ENCODE assay signal across 8 cellular contexts in the genomic region with DNA sequence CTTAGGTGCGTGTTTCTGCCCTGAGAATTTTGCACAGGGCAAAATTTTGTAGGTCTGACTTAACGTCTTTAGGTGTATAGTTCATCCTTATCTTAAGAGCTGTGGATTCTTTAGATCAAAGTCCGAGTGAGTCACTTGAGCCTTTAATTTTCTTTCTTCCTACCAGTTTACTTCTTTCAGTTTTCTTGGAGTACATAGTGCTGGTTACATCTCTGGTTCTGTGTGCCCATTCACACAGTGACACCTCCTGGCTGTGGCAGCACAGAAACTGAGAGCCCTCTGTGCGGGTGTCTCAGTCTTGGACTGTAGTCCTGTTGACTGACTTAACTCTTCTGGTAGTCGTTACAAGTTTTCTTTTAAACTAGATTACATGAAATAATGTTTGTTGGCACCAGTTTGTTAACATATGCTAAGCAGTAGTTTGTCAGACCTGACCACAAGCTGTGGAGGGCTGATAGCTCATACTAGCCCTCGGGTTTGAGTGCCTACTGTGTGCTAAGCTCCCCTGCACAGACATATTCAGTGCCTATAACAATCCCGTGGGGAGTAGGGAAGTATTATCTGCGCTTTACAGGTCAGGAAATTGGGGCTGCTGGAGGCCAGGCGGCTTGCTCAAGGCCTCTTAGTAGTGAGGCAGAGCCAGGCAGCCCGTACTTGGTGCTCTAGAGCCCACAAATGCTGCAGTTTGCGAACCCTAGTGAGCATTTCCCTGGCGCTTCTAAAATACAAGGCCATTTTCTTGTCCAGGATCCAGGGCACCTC. TPM values are rescaled to one million over a fixed set of nuclear protein-coding genes. Genes with fewer than 3 reads are reported as not detected.
DNase-seq lines count a peak whose midpoint lies in the region; TF ChIP-seq lines count a peak whose summit lies in the region.

No MANE protein-coding gene starts in this region.

- H3K4me1 ChIP-seq in HUES6 (ENCODE audit: control insufficient read depth, insufficient read depth, low read length), result peaks cover 54% of the 10 kb centered on the region
- peaks cover 5% of the 10 kb centered on the region for H3K4me1 ChIP-seq in colonic mucosa
- H3K4me1 ChIP-seq in mesenchymal stem cell (ENCODE audit: control insufficient read depth, insufficient read depth, low read depth, low read length), result peaks cover 21% of the 10 kb centered on the region

- H3K18ac ChIP-seq in mesenchymal stem cell (ENCODE audit: low read depth in 1 of 2, low read length in 2 of 2), result peak overlapping the region; percentile 30 to 69

- peak overlapping the region in 1 of 2 experiments; percentile 92 for H3K14ac ChIP-seq in mesenchymal stem cell (ENCODE audit: low read length in 2 of 2)

- no peak overlapping the region for H4K8ac ChIP-seq in mesenchymal stem cell (ENCODE audit: low read length)

- peak overlapping the region in 1 of 2 experiments; percentile 78 for H3K23ac ChIP-seq in mesenchymal stem cell (ENCODE audit: low read length in 2 of 2)

- H3K27me3 ChIP-seq in HUES6 (ENCODE audit: control insufficient read depth, insufficient read depth, low read length) (no peaks in the 10 kb centered on the region), colonic mucosa (no peaks in the 10 kb centered on the region), mesenchymal stem cell (ENCODE audit: control insufficient read depth in 1 of 2, insufficient read depth in 1 of 2, low read length in 2 of 2) (no peaks in the 10 kb centered on the region)

- peak overlapping the region; percentile 95 for H3K4me2 ChIP-seq in mesenchymal stem cell (ENCODE audit: low read length, poor library complexity, severe bottlenecking)

- H2BK120ac ChIP-seq in mesenchymal stem cell (ENCODE audit: low read depth, low read length), result no peak overlapping the region

- peak overlapping the region; percentile 98 for H3K4me3 Mint-ChIP-seq in stimulated activated naive CD8-positive, alpha-beta T cell treated with anti-CD3 and anti-CD28 coated beads, Interleukin-15, Interleukin-2, amounts not matched to agents 100 ng/mL and 50 ng/mL, for 24 hours

- H2BK15ac ChIP-seq in mesenchymal stem cell (ENCODE audit: low read depth, poor library complexity, severe bottlenecking), result no peak overlapping the region

- peak overlapping the region in 1 of 2 experiments; percentile 80 for H2BK12ac ChIP-seq in mesenchymal stem cell (ENCODE audit: low read length in 2 of 2)

- peak overlapping the region in 1 of 2 experiments; percentile 6 for H3K4ac ChIP-seq in mesenchymal stem cell (ENCODE audit: low read depth in 1 of 2, low read length in 2 of 2)

- intact Hi-C loops in colonic mucosa (cut with DNase I), result loop anchor here (5.0 kb wide), 2 partner anchors 40 to 85 kb away; no protein-coding TSS in a partner anchor

- WGBS in mesenchymal stem cell, result 44% methylated on average over 11 of the region's 12 CpGs

- peaks cover 78% of the 10 kb centered on the region for H3K4me1 Mint-ChIP-seq in stimulated activated naive CD8-positive, alpha-beta T cell treated with anti-CD3 and anti-CD28 coated beads, Interleukin-15, Interleukin-2, amounts not matched to agents 100 ng/mL and 50 ng/mL, for 24 hours (ENCODE audit: low read depth)

- H3K27ac ChIP-seq in HUES6 (ENCODE audit: low read depth, low read length) (peak overlapping the region; percentile 16; the same call in 1 of the 2 replicates), colonic mucosa (peak overlapping the region; percentile 90), mesenchymal stem cell (ENCODE audit: low read length, poor library complexity, severe bottlenecking) (peak overlapping the region; percentile 45)

- H3K27me3 Mint-ChIP-seq in stimulated activated naive CD8-positive, alpha-beta T cell treated with anti-CD3 and anti-CD28 coated beads, Interleukin-15, Interleukin-2, amounts not matched to agents 100 ng/mL and 50 ng/mL, for 24 hours, result no peaks in the 10 kb centered on the region

- H3K9me3 ChIP-seq in HUES6 (ENCODE audit: control insufficient read depth, insufficient read depth, low read depth, low read length), result no peaks in the 10 kb centered on the region
- no peaks in the 10 kb centered on the region for H3K9me3 ChIP-seq in colonic mucosa
- H3K9me3 ChIP-seq in mesenchymal stem cell (ENCODE audit: control insufficient read depth, low read length), result no peaks in the 10 kb centered on the region

- H3K27ac Mint-ChIP-seq in stimulated activated naive CD8-positive, alpha-beta T cell treated with anti-CD3 and anti-CD28 coated beads, Interleukin-15, Interleukin-2, amounts not matched to agents 100 ng/mL and 50 ng/mL, for 24 hours, result peak overlapping the region; percentile 96

- POLR2A ChIA-PET in GM10248 (lab: Yijun Ruan, JAX), result interaction anchor here (0.6 to 0.7 kb wide), 2 partner anchors 11 to 13 kb away, joined by 3 to 5 read pairs; no protein-coding TSS in a partner anchor

- H2AK5ac ChIP-seq in mesenchymal stem cell (ENCODE audit: low read length, severe bottlenecking), result no peak overlapping the region

- CTCF ChIA-PET in GM10248 (lab: Yijun Ruan, JAX), result interaction anchor here (1.4 to 4.0 kb wide), 4 partner anchors 10 to 83 kb away, joined by 3 to 44 read pairs (median 7); no protein-coding TSS in a partner anchor

- H3K4me3 ChIP-seq in HUES6 (ENCODE audit: low read depth, low read length), result peak overlapping the region; percentile 91
- H3K4me3 ChIP-seq in colonic mucosa, result peak overlapping the region; percentile 76
- peak overlapping the region; percentile 90 to 91 for H3K4me3 ChIP-seq in mesenchymal stem cell (ENCODE audit: insufficient read depth in 1 of 2, low read depth in 1 of 2, low read length in 2 of 2)

- H3K36me3 ChIP-seq in HUES6 (ENCODE audit: control insufficient read depth, insufficient read depth, low read length) (peaks cover 6% of the 10 kb centered on the region), colonic mucosa (no peaks in the 10 kb centered on the region), mesenchymal stem cell (ENCODE audit: control insufficient read depth in 1 of 2, insufficient read depth in 2 of 2, low read depth in 1 of 2, low read length in 2 of 2) (peaks cover 0 to 4% of the 10 kb centered on the region in 2 experiments)

- peak overlapping the region; percentile 82 for H3K9ac ChIP-seq in HUES6 (ENCODE audit: low read length)
- H3K9ac ChIP-seq in colonic mucosa (ENCODE audit: low read depth in 2 of 2, low read length in 2 of 2), result peak overlapping the region; percentile 41 to 81
- H3K9ac ChIP-seq in mesenchymal stem cell (ENCODE audit: low read length), result peak overlapping the region; percentile 90

- H2AFZ ChIP-seq in mesenchymal stem cell (ENCODE audit: low read depth, low read length), result no peak overlapping the region

- TF ChIP-seq CTCF in GM10248 (IDR thresholded peaks at IDR 0.05; ENCODE audit: control extremely low read depth, extremely low read depth, low read depth, missing control alignments), result peak; percentile 33
- TF ChIP-seq CTCF in colonic mucosa (IDR thresholded peaks at IDR 0.05), result peak; percentile 26

- H4K91ac ChIP-seq in mesenchymal stem cell (ENCODE audit: low read length), result no peak overlapping the region

- H3K36me3 Mint-ChIP-seq in stimulated activated naive CD8-positive, alpha-beta T cell treated with anti-CD3 and anti-CD28 coated beads, Interleukin-15, Interleukin-2, amounts not matched to agents 100 ng/mL and 50 ng/mL, for 24 hours (ENCODE audit: low read depth), result peaks cover 17% of the 10 kb centered on the region

- DNase-seq in GM10248 (ENCODE audit: extremely low spot score) (no peak), UCSD-AML1 (lab: John Stamatoyannopoulos, UW; ENCODE audit: unreplicated experiment) (peak; percentile 59), colonic mucosa (peak; percentile 72), mesenchymal stem cell (peak; percentile 78), middle frontal gyrus (ENCODE audit: extremely low spot score, low spot score) (no peak), NCI-H2196 (lab: John Stamatoyannopoulos, UW; ENCODE audit: unreplicated experiment) (no peak)

- H3K9me3 Mint-ChIP-seq in stimulated activated naive CD8-positive, alpha-beta T cell treated with anti-CD3 and anti-CD28 coated beads, Interleukin-15, Interleukin-2, amounts not matched to agents 100 ng/mL and 50 ng/mL, for 24 hours, result no peaks in the 10 kb centered on the region

- peaks cover 6% of the 10 kb centered on the region for H3K79me1 ChIP-seq in mesenchymal stem cell (replicated peaks; ENCODE audit: low read length, poor library complexity, severe bottlenecking)

- H2BK5ac ChIP-seq in mesenchymal stem cell (ENCODE audit: low read depth, low read length, poor library complexity, severe bottlenecking), result no peak overlapping the region

RNA-seq across cellular contexts. Expression of gene GATAD2A, which starts 1.6 kb away (rescaled TPM):
- 100 to 1,000 TPM; 102 to 145 TPM for total RNA-seq in colonic mucosa
- 46.1 TPM for polyA plus RNA-seq in mesenchymal stem cell (2013, experiment 1 of 2)
- 42.5 TPM for polyA plus RNA-seq in mesenchymal stem cell (2013, experiment 2 of 2)

Comparison
In these comparisons a context has a peak if more than half of its experiments do, and no peak if none do; other contexts are left out.
1. DNase-seq: peak in UCSD-AML1 (single experiment), colonic mucosa (single experiment) and mesenchymal stem cell (single experiment); none in GM10248 (single experiment), middle frontal gyrus (single experiment) and NCI-H2196 (single experiment).
2. H3K27ac ChIP-seq: peak in every context shown above with its lines; median percentile 90 in colonic mucosa; 45 in mesenchymal stem cell; 16 in HUES6.
3. Peak in every context shown above with its lines, with median percentiles within 50 percentile points of each other: H3K4me3 ChIP-seq and H3K9ac ChIP-seq.